In genomic region chr2:81436256-81436655, GRCh38 we compare ENCODE assay signal across 1 cellular context.
TF ChIP-seq lines count a peak whose summit lies in the region.

No MANE protein-coding gene starts in this region.

TF ChIP-seq in HepG2, 621 proteins besides CTCF, POLR2A, EP300 and RAD21 (continued from another document):
- no peak for TF ChIP-seq ZBTB46 (CRISPR knock-in tag; IDR thresholded peaks at IDR 0.05; ENCODE audit: borderline replicate concordance)
- no peak for TF ChIP-seq BRCA1 (CRISPR knock-in tag; IDR thresholded peaks at IDR 0.05)
- TF ChIP-seq ZNF761 (CRISPR knock-in tag; conservative IDR thresholded peaks at IDR 0.05): no peak
- no peak for TF ChIP-seq SYNCRIP (IDR thresholded peaks at IDR 0.05; ENCODE audit: insufficient read depth, low read depth, low read length)
- no peak for TF ChIP-seq USF2 (IDR thresholded peaks at IDR 0.05; ENCODE audit: low read depth, low read length)
- TF ChIP-seq USF2 (CRISPR knock-in tag; IDR thresholded peaks at IDR 0.05; ENCODE audit: borderline replicate concordance): no peak
- no peak for TF ChIP-seq THAP8 (CRISPR knock-in tag; IDR thresholded peaks at IDR 0.05; ENCODE audit: borderline replicate concordance)
- TF ChIP-seq ZNF33A (CRISPR knock-in tag; IDR thresholded peaks at IDR 0.05; ENCODE audit: borderline replicate concordance): no peak
- no peak for TF ChIP-seq LRRFIP1 (CRISPR knock-in tag; conservative IDR thresholded peaks at IDR 0.05)
- TF ChIP-seq ZNF17 (CRISPR knock-in tag; IDR thresholded peaks at IDR 0.05): no peak
- TF ChIP-seq THAP7 (CRISPR knock-in tag; IDR thresholded peaks at IDR 0.05): no peak
